Comparison of ENCODE assay signal across 1 cellular context in the genomic region with DNA sequence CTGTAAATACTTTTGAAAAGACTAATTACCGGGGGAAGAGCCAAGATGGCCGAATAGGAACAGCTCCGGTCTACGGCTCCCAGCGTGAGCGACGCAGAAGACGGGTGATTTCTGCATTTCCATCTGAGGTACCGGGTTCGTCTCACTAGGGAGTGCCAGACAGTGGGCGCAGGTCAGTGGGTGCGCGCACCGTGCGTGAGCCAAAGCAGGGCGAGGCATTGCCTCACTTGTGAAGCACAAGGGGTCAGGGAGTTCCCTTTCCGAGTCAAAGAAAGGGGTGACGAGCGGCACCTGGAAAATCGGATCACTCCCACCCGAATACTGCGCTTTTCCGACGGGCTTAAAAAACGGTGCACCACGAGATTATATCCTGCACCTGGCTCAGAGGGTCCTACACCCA. TPM values are rescaled to one million over a fixed set of nuclear protein-coding genes. Genes with fewer than 3 reads are reported as not detected.
"Had no signal": no experiment of that assay in that cellular context is flagged by ENCODE, and none has a peak within 500 bp of the region (broad histone marks: within the 10 kb centered on the region; RNA-seq: fewer than 3 reads in every experiment).

No MANE protein-coding gene starts in this region.

RNA-seq across cellular contexts. Expression of a gene that starts 25.5 kb away (rescaled TPM):
- total RNA-seq: naive thymus-derived CD8-positive, alpha-beta T cell had no signal
